Comparison of ENCODE assay signal across 9 cellular contexts in genomic region chr6:140537211-140537610, GRCh38.
DNase-seq lines count a peak whose midpoint lies in the region; TF ChIP-seq lines count a peak whose summit lies in the region.
"Had no signal": no experiment of that assay in that cellular context is flagged by ENCODE, and none has a peak within 500 bp of the region (broad histone marks: within the 10 kb centered on the region; RNA-seq: fewer than 3 reads in every experiment).

No MANE protein-coding gene starts in this region.

- no peak overlapping the region; the same call in 1 of the 2 replicates for H3K4me2 ChIP-seq in OCI-LY1 (ENCODE audit: low read length)

- H4K20me1 ChIP-seq in OCI-LY1 (ENCODE audit: insufficient read depth, low read length), result no peaks in the 10 kb centered on the region

- no peak overlapping the region for H2AFZ ChIP-seq in OCI-LY1 (ENCODE audit: low read length)

- peak overlapping the region; percentile 15 for H3K27ac ChIP-seq in OCI-LY1 (ENCODE audit: low read depth, low read length, poor library complexity, severe bottlenecking)

- peaks cover 20% of the 10 kb centered on the region for H3K36me3 Mint-ChIP-seq in osteocyte (ENCODE audit: unreplicated experiment)

- peaks cover 20% of the 10 kb centered on the region for H3K4me1 ChIP-seq in OCI-LY1 (ENCODE audit: insufficient read depth, low read length, severe bottlenecking)

- no peaks in the 10 kb centered on the region for H3F3A ChIP-seq in OCI-LY1 (ENCODE audit: insufficient read depth, low read length)

- H3K79me2 ChIP-seq in OCI-LY1 (ENCODE audit: insufficient read depth, low read length), result no peaks in the 10 kb centered on the region

- in situ Hi-C loops in ACHN (cut with HindIII; ENCODE audit: low pct_ligation_motif_present, low pct_unique_long_range_greater_than_20kb, low sequenced_read_pairs), result no loop called here

- no peaks in the 10 kb centered on the region for H3K9me3 ChIP-seq in OCI-LY1 (ENCODE audit: low read length)

- TF ChIP-seq CTCF in OCI-LY1 (IDR thresholded peaks at IDR 0.05; ENCODE audit: low read length), result no peak
- TF ChIP-seq CTCF in fibroblast of pulmonary artery (IDR thresholded peaks at IDR 0.05; ENCODE audit: low read length, missing control alignments), result no peak
- TF ChIP-seq CTCF in osteocyte (IDR thresholded peaks at IDR 0.05), result no peak

- no peaks in the 10 kb centered on the region for H3K27me3 Mint-ChIP-seq in osteocyte (ENCODE audit: unreplicated experiment)
- H3K27me3 Mint-ChIP-seq: dendritic cell treated with granulocyte-macrophage colony-stimulating factor and Interleukin-4, amounts not matched to agents 40 ng/mL and 50 ng/mL, for 4 days had no signal

- H3K4me3 ChIP-seq in OCI-LY1 (ENCODE audit: low read depth, low read length, poor library complexity, severe bottlenecking) (no peak overlapping the region), fibroblast of pulmonary artery (replicated peaks; ENCODE audit: low read depth, low read length) (no peak overlapping the region)

- H3K4me1 Mint-ChIP-seq in osteocyte (ENCODE audit: unreplicated experiment), result peaks cover 59% of the 10 kb centered on the region

- H3K27ac Mint-ChIP-seq in osteocyte (ENCODE audit: unreplicated experiment), result peak overlapping the region; percentile 88
- H3K27ac Mint-ChIP-seq: dendritic cell treated with granulocyte-macrophage colony-stimulating factor and Interleukin-4, amounts not matched to agents 40 ng/mL and 50 ng/mL, for 4 days had no signal

- H3K9ac ChIP-seq in OCI-LY1 (ENCODE audit: low read length), result no peak overlapping the region

- DNase-seq in ACHN, result peak; percentile 20
- DNase-seq in fibroblast of pulmonary artery (ENCODE audit: low read depth), result peak; percentile 14
- DNase-seq in osteocyte (ENCODE audit: extremely low spot score, unreplicated experiment), result no peak
- no peak for DNase-seq in AG08396 (ENCODE audit: low spot score)
- DNase-seq in NCI-H526 (lab: John Stamatoyannopoulos, UW), result no peak
- no peak for DNase-seq in GDM1 (lab: John Stamatoyannopoulos, UW)
- DNase-seq in NCI-H510A (lab: John Stamatoyannopoulos, UW), result no peak

- peaks cover 24% of the 10 kb centered on the region for H3K9me3 Mint-ChIP-seq in osteocyte (ENCODE audit: unreplicated experiment)

- no peaks in the 10 kb centered on the region for H3K36me3 ChIP-seq in OCI-LY1 (ENCODE audit: insufficient read depth, low read length)

- no peaks in the 10 kb centered on the region for H3K27me3 ChIP-seq in OCI-LY1 (ENCODE audit: insufficient read depth, low read length)

- H3K9me2 ChIP-seq in OCI-LY1 (ENCODE audit: low read depth, low read length), result no peaks in the 10 kb centered on the region

- H3K4me3 Mint-ChIP-seq in osteocyte (ENCODE audit: unreplicated experiment), result peak overlapping the region; percentile 15
- H3K4me3 Mint-ChIP-seq: dendritic cell treated with granulocyte-macrophage colony-stimulating factor and Interleukin-4, amounts not matched to agents 40 ng/mL and 50 ng/mL, for 4 days had no signal

Comparison
In these comparisons a context has a peak if more than half of its experiments do, and no peak if none do; other contexts are left out.
1. DNase-seq: peak in ACHN (single experiment) and fibroblast of pulmonary artery (single experiment); none in osteocyte (single experiment), AG08396 (single experiment), NCI-H526 (0 of 2), GDM1 (single experiment) and NCI-H510A (single experiment).